In the genomic region with DNA sequence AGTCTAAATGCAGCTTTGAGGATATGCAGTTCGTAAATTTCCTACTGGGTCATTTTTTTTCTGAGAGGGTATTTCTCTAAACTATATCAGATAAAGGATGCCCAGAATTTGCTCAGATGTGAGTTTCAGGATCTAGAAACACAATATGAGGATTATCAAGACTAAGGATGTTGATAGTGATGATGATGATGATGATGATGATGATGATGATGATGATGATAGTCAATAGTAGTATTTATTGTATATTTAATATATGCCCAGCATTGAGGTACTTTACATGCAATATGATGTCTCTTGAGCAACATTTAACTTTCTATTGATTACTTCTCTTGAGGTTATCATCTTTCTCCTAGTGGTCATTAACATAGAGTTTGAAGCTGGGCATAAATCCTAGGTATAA, we compare ENCODE assay signal across 10 cellular contexts.
"Had no signal": no experiment of that assay in that cellular context is flagged by ENCODE, and none has a peak within 500 bp of the region (broad histone marks: within the 10 kb centered on the region; RNA-seq: fewer than 3 reads in every experiment).

No MANE protein-coding gene starts in this region.

- DNase-seq: GM23248, GOT3, H7, H9, HCEC 1CT, HFFc6 had no signal

- H3K27ac ChIP-seq: GM23248 had no signal

- H3K4me3 Mint-ChIP-seq: GM23338, H9, HFFc6 had no signal

- H3K27ac Mint-ChIP-seq: GM23338, H9, HFFc6 had no signal

- FAIRE-seq: H54 had no signal

- H3K9me3 Mint-ChIP-seq: GM23338, H9, HFFc6 had no signal

- ATAC-seq: GM23338, HCT116 had no signal

- H3K4me2 ChIP-seq: GM23338 had no signal

- H3K9ac ChIP-seq: GM23248 had no signal

- H3K9me3 ChIP-seq: HAP-1 had no signal

- H3K4me3 ChIP-seq: GM23248, GM23338, HAP-1 had no signal

- H2AFZ ChIP-seq: GM23248, GM23338 had no signal

- H3K4me1 ChIP-seq: HAP-1 had no signal

- H3K36me3 ChIP-seq: HAP-1 had no signal
